In the genomic region with DNA sequence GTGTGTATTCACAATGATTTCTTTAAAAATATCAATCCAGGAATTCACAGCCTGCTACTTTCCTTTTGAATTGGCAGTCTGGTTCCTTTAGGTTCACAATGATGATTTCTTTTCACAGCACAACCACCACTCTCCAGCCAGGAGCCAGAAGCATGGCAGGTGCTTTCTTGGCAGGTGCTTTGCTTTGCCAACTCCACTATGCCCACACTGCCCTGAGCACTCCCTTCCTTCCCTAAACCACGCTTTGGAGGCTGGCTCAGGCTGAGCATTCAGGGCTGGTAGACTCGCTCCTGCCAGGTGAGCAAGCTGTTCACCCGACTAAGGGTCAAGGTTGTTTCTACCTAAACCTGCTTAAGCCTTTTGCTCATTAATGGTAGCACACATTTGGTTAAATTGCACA, we compare ENCODE assay signal across 16 cellular contexts.
DNase-seq lines count a peak whose midpoint lies in the region; ATAC-seq and TF ChIP-seq lines count a peak whose summit lies in the region.
"Had no signal": no experiment of that assay in that cellular context is flagged by ENCODE, and none has a peak within 500 bp of the region (broad histone marks: within the 10 kb centered on the region; RNA-seq: fewer than 3 reads in every experiment).

No MANE protein-coding gene starts in this region.

- H3K36me3 ChIP-seq in DND-41 (ENCODE audit: insufficient read depth, low read length) = peaks cover 42% of the 10 kb centered on the region
- peaks cover 15% of the 10 kb centered on the region for H3K36me3 ChIP-seq in neutrophil

- no peaks in the 10 kb centered on the region for H3K27me3 Mint-ChIP-seq in central memory CD8-positive, alpha-beta T cell

- H3K4me3 Mint-ChIP-seq in central memory CD8-positive, alpha-beta T cell = peak overlapping the region; percentile 34

- H3K4me1 Mint-ChIP-seq in central memory CD8-positive, alpha-beta T cell = peaks cover 54% of the 10 kb centered on the region

- no peak for ATAC-seq in DND-41 (ENCODE audit: insufficient read depth, low read depth)
- no peak for ATAC-seq in central memory CD8-positive, alpha-beta T cell (replicated peaks; ENCODE audit: extremely low read depth, poor library complexity, severe bottlenecking)

- H3K9ac ChIP-seq in DND-41 (ENCODE audit: low read depth, low read length) = no peak overlapping the region
- H3K9ac ChIP-seq: BLaER1 had no signal

- no peaks in the 10 kb centered on the region for H3K4me1 ChIP-seq in DND-41 (ENCODE audit: insufficient read depth, low read length)
- peaks cover 0 to 5% of the 10 kb centered on the region in 2 experiments for H3K4me1 ChIP-seq in neutrophil (ENCODE audit: control insufficient read depth in 1 of 2, insufficient read depth in 1 of 2, low read depth in 1 of 2, low read length in 1 of 2)

- H3K9me3 ChIP-seq in DND-41 (ENCODE audit: insufficient read depth, low read length, severe bottlenecking) (no peaks in the 10 kb centered on the region), neutrophil (no peaks in the 10 kb centered on the region)
- H3K9me3 ChIP-seq: BLaER1 had no signal

- H3K36me3 Mint-ChIP-seq in central memory CD8-positive, alpha-beta T cell (ENCODE audit: insufficient read depth) = peaks cover 11% of the 10 kb centered on the region

- no peaks in the 10 kb centered on the region; the same call in 1 of the 2 replicates for H4K20me1 ChIP-seq in DND-41 (ENCODE audit: insufficient read depth, low read length)
- H4K20me1 ChIP-seq: BLaER1 had no signal

- H3K27me3 ChIP-seq in DND-41 (ENCODE audit: insufficient read depth, low read length, poor library complexity) (no peaks in the 10 kb centered on the region), neutrophil (no peaks in the 10 kb centered on the region)
- H3K27me3 ChIP-seq: BLaER1 had no signal

- H3K27ac ChIP-seq in DND-41 (ENCODE audit: low read length) = peak overlapping the region; percentile 47; the same call in 1 of the 2 replicates
- H3K27ac ChIP-seq in neutrophil = peak overlapping the region; percentile 31
- H3K27ac ChIP-seq: 22Rv1, BLaER1 had no signal

- no peak overlapping the region for H2AFZ ChIP-seq in DND-41 (ENCODE audit: low read depth, low read length)

- no peak for TF ChIP-seq CTCF in DND-41 (IDR thresholded peaks at IDR 0.05; ENCODE audit: borderline replicate concordance, extremely low read depth, low read length, poor library complexity, severe bottlenecking)
- TF ChIP-seq CTCF in neutrophil (IDR thresholded peaks at IDR 0.05) = no peak

- H3K79me2 ChIP-seq in DND-41 (ENCODE audit: insufficient read depth, low read length) = peaks cover 6% of the 10 kb centered on the region; the same call in 1 of the 2 replicates

- no peak overlapping the region for H3K4me2 ChIP-seq in DND-41 (ENCODE audit: insufficient read depth, low read length)
- H3K4me2 ChIP-seq: BLaER1 had no signal

- H3K9me3 Mint-ChIP-seq in central memory CD8-positive, alpha-beta T cell = no peaks in the 10 kb centered on the region

- no peak overlapping the region for H3K4me3 ChIP-seq in DND-41 (ENCODE audit: low read depth in 1 of 2, low read length in 2 of 2)
- H3K4me3 ChIP-seq in neutrophil (ENCODE audit: low read depth in 1 of 2, low read length in 1 of 2) = no peak overlapping the region
- H3K4me3 ChIP-seq: BLaER1 had no signal

- H3K27ac Mint-ChIP-seq in central memory CD8-positive, alpha-beta T cell (ENCODE audit: low read depth) = peak overlapping the region; percentile 22

- DNase-seq in DMS79 treated with DMSO at 0.1 percent for 48 hours (lab: John Stamatoyannopoulos, UW) (peak; percentile 0), DMS79 (lab: John Stamatoyannopoulos, UW) (no peak), DND-41 (no peak), NCI-H446 treated with DMSO at 0.1 percent for 48 hours (lab: John Stamatoyannopoulos, UW) (no peak), COLO829 (ENCODE audit: low spot score) (no peak), HuH-7.5 (ENCODE audit: low spot score) (no peak)
- no peak for DNase-seq in central memory CD8-positive, alpha-beta T cell (ENCODE audit: low spot score in 2 of 2)
- DNase-seq: Calu3, GOT3, NCI-H146, NCI-H2081 treated with DMSO at 0.1 percent for 48 hours, NCI-H510A treated with DMSO at 0.1 percent for 48 hours, SHP77 treated with DMSO at 0.1 percent for 48 hours had no signal
